Comparison of ENCODE assay signal across 8 cellular contexts in the genomic region with DNA sequence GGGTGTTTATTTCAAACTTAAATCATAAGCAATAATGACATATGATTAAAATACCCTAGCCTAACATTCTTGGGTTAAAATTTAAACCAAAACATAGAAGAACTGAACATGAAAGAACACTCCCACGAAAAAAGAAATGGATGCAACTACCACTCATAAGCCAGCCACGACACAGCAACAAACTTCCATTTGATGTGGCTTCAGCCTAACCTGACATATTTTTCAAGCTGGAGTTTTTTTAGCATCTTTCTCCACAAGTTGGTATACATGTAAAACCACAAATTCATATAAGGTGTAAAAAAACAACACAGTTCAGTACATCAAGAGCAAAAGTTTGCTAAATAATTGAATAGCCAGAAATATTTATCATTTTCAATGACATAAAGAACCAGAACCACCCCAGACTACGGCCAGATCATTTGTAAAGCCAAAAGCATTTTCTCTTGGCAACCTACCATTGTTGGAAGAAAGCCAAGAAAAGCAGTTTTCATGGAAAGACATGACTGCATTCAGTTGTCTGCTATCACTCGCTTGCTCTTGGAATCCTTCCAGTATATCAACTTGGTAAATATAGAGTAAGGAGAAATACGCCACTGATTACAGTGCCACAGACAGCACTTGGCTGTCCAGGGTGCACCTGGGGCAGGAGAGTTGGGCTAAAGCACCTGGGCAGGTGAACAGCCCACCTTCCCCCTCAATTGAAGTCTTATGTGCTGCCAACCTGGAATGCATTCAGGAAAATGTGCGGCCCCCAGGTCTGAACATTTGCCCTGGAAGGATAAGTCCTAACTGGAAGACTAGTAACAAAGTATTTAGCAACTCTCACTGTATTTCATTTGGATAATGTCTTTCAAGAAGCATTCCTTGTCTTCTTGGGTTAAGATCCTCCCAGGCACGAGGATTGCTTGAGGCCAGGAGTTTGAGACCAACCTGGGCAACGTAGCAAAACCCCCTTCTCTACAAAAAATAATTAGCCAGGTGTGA.
DNase-seq lines count a peak whose midpoint lies in the region; ATAC-seq and TF ChIP-seq lines count a peak whose summit lies in the region.

No MANE protein-coding gene starts in this region.

- no peaks in the 10 kb centered on the region for H3K27me3 Mint-ChIP-seq in CD4-positive, alpha-beta memory T cell
- no peaks in the 10 kb centered on the region for H3K27me3 Mint-ChIP-seq in activated naive CD8-positive, alpha-beta T cell treated with anti-CD3 and anti-CD28 coated beads for 36 hours

- H3K27ac Mint-ChIP-seq in CD4-positive, alpha-beta memory T cell = peak overlapping the region; percentile 3 to 49 (median 43)
- peak overlapping the region; percentile 54 for H3K27ac Mint-ChIP-seq in activated naive CD8-positive, alpha-beta T cell treated with anti-CD3 and anti-CD28 coated beads for 36 hours

- H3K27me3 ChIP-seq in CD4-positive, alpha-beta memory T cell (ENCODE audit: insufficient read depth, low read length) = no peaks in the 10 kb centered on the region
- H3K27me3 ChIP-seq in right cardiac atrium (ENCODE audit: control insufficient read depth, insufficient read depth) = no peaks in the 10 kb centered on the region
- H3K27me3 ChIP-seq in thoracic aorta (replicated peaks; ENCODE audit: insufficient read depth) = no peaks in the 10 kb centered on the region

- ATAC-seq in right cardiac atrium = peak; percentile 87 to 89
- no peak for ATAC-seq in thoracic aorta (ENCODE audit: insufficient number of reproducible peaks, low FRiP score, low read depth)

- no peaks in the 10 kb centered on the region for H3K9me3 ChIP-seq in CD4-positive, alpha-beta memory T cell (ENCODE audit: control insufficient read depth in 1 of 2, low read length in 2 of 2)
- H3K9me3 ChIP-seq in right cardiac atrium (ENCODE audit: control insufficient read depth, low read length) (no peaks in the 10 kb centered on the region), thoracic aorta (no peaks in the 10 kb centered on the region)

- TF ChIP-seq CTCF in thoracic aorta (IDR thresholded peaks at IDR 0.05) = no peak
- TF ChIP-seq CTCF in GM20000 (IDR thresholded peaks at IDR 0.05; ENCODE audit: extremely low read depth, missing control alignments) = no peak

- intact Hi-C loops in CD4-positive, alpha-beta memory T cell (cut with micrococcal nuclease) = no loop called here
- intact Hi-C loops in right cardiac atrium (cut with DNase I) = no loop called here

- H3K4me1 ChIP-seq in CD4-positive, alpha-beta memory T cell (ENCODE audit: insufficient read depth, low read length) = peaks cover 94% of the 10 kb centered on the region
- H3K4me1 ChIP-seq in right cardiac atrium (ENCODE audit: control insufficient read depth, insufficient read depth, low read length) (peaks cover 52% of the 10 kb centered on the region), thoracic aorta (ENCODE audit: control insufficient read depth in 1 of 2, low read depth in 2 of 2) (peaks cover 55 to 96% of the 10 kb centered on the region in 2 donors)

- H3K4me1 Mint-ChIP-seq in CD4-positive, alpha-beta memory T cell = peaks cover 81 to 96% (median 89%) of the 10 kb centered on the region in 4 donors
- peaks cover 87% of the 10 kb centered on the region for H3K4me1 Mint-ChIP-seq in activated naive CD8-positive, alpha-beta T cell treated with anti-CD3 and anti-CD28 coated beads for 36 hours

- no peaks in the 10 kb centered on the region for H3K9me3 Mint-ChIP-seq in CD4-positive, alpha-beta memory T cell
- H3K9me3 Mint-ChIP-seq in activated naive CD8-positive, alpha-beta T cell treated with anti-CD3 and anti-CD28 coated beads for 36 hours = no peaks in the 10 kb centered on the region

- DNase-seq in CD4-positive, alpha-beta memory T cell = peak; percentile 33 to 50 (median 45)
- DNase-seq in NCI-H1436 (lab: John Stamatoyannopoulos, UW) = peak; percentile 67
- no peak for DNase-seq in activated naive CD8-positive, alpha-beta T cell treated with anti-CD3 and anti-CD28 coated beads for 36 hours
- no peak for DNase-seq in right cardiac atrium
- no peak for DNase-seq in thoracic aorta (ENCODE audit: low spot score)
- DNase-seq in NK-92 treated with Interleukin-12 subunit alpha and Interleukin-12 subunit beta, amount 100 ng/mL, for 24 hours (lab: John Stamatoyannopoulos, UW) = no peak
- DNase-seq in GM20000 (ENCODE audit: low spot score) = no peak
- DNase-seq in activated T-cell treated with anti-CD3 and anti-CD28 coated beads, Interleukin-2, amount 50 U/mL, for 1 hour = no peak

- WGBS in right cardiac atrium = 24% methylated on average over 8 of the region's 8 CpGs

- H3K36me3 ChIP-seq in CD4-positive, alpha-beta memory T cell (ENCODE audit: insufficient read depth, low read length) = no peaks in the 10 kb centered on the region
- no peaks in the 10 kb centered on the region for H3K36me3 ChIP-seq in thoracic aorta

- H3K4me3 ChIP-seq in CD4-positive, alpha-beta memory T cell (ENCODE audit: low read length in 2 of 2) = no peak overlapping the region
- H3K4me3 ChIP-seq in right cardiac atrium (ENCODE audit: low read length) (no peak overlapping the region), thoracic aorta (peak overlapping the region; percentile 19)

- H3K4me3 Mint-ChIP-seq in CD4-positive, alpha-beta memory T cell = peak overlapping the region in 7 of 8 donors; percentile 33 to 73 (median 57)
- no peak overlapping the region for H3K4me3 Mint-ChIP-seq in activated naive CD8-positive, alpha-beta T cell treated with anti-CD3 and anti-CD28 coated beads for 36 hours

- peaks cover 0 to 6% of the 10 kb centered on the region in 2 donors for H3K36me3 Mint-ChIP-seq in CD4-positive, alpha-beta memory T cell
- peaks cover 12% of the 10 kb centered on the region for H3K36me3 Mint-ChIP-seq in activated naive CD8-positive, alpha-beta T cell treated with anti-CD3 and anti-CD28 coated beads for 36 hours

- CTCF ChIA-PET in CD4-positive, alpha-beta memory T cell (lab: Charles Lee; ENCODE audit: partially characterized antibody) = no interaction called here

- POLR2A ChIA-PET in CD4-positive, alpha-beta memory T cell (lab: Charles Lee; ENCODE audit: partially characterized antibody) = interaction anchor here (1.4 kb wide), 1 partner anchor 31 kb away, joined by 4 read pairs; no protein-coding TSS in a partner anchor

- no peak overlapping the region for H3K27ac ChIP-seq in CD4-positive, alpha-beta memory T cell (ENCODE audit: low read depth, low read length)
- H3K27ac ChIP-seq in right cardiac atrium (ENCODE audit: low read length) (peak overlapping the region; percentile 62), thoracic aorta (peak overlapping the region in 1 of 2 donors; percentile 15)

Comparison
In these comparisons a context has a peak if more than half of its experiments do, and no peak if none do; other contexts are left out.
1. DNase-seq: peak in CD4-positive, alpha-beta memory T cell (5 of 5) and NCI-H1436 (single experiment); none in activated naive CD8-positive, alpha-beta T cell treated with anti-CD3 and anti-CD28 coated beads for 36 hours (single experiment), right cardiac atrium (0 of 3), thoracic aorta (single experiment), NK-92 treated with Interleukin-12 subunit alpha and Interleukin-12 subunit beta, amount 100 ng/mL, for 24 hours (single experiment), GM20000 (single experiment) and activated T-cell treated with anti-CD3 and anti-CD28 coated beads, Interleukin-2, amount 50 U/mL, for 1 hour (single experiment).